In genomic region chr22:49853981-49854791, GRCh38 we compare ENCODE assay signal across 8 cellular contexts. TPM values are rescaled to one million over a fixed set of nuclear protein-coding genes. Genes with fewer than 3 reads are reported as not detected.
DNase-seq lines count a peak whose midpoint lies in the region; ATAC-seq lines count a peak whose summit lies in the region.

No MANE protein-coding gene starts in this region.

- H3K36me3 Mint-ChIP-seq in IgD-negative memory B cell, result peaks cover 1% of the 10 kb centered on the region
- peaks cover 21% of the 10 kb centered on the region for H3K36me3 Mint-ChIP-seq in activated T-cell treated with anti-CD3 and anti-CD28 coated beads, Interleukin-2, amount 50 U/mL, for 24 hours (ENCODE audit: low read depth)

- peak; percentile 11 for ATAC-seq in GM21526 (IDR thresholded peaks at IDR 0.05; ENCODE audit: low FRiP score, unreplicated experiment)

- peak overlapping the region; percentile 59 for H4K91ac ChIP-seq in trophoblast cell (ENCODE audit: low read depth, low read length)

- peak overlapping the region; percentile 71 for H3K4ac ChIP-seq in trophoblast cell (ENCODE audit: low read depth, low read length)

- DNase-seq in NCI-H2107 treated with DMSO at 0.1 percent for 48 hours (lab: John Stamatoyannopoulos, UW; ENCODE audit: unreplicated experiment), result peak; percentile 3
- no peak for DNase-seq in NCI-H2107 (lab: John Stamatoyannopoulos, UW)
- DNase-seq in activated T-cell treated with anti-CD3 and anti-CD28 coated beads, Interleukin-2, amount 50 U/mL, for 24 hours, result peak; percentile 55
- DNase-seq in germinal center (ENCODE audit: low spot score), result peak; percentile 35
- peak; percentile 27 to 62 for DNase-seq in trophoblast cell
- DNase-seq in DMS114 treated with DMSO at 0.1 percent for 48 hours (lab: John Stamatoyannopoulos, UW; ENCODE audit: unreplicated experiment), result no peak

- peak overlapping the region; percentile 14 for H3K18ac ChIP-seq in trophoblast cell (ENCODE audit: low read length)

- H3K27me3 Mint-ChIP-seq in IgD-negative memory B cell, result peaks cover 14% of the 10 kb centered on the region
- peaks cover 14% of the 10 kb centered on the region for H3K27me3 Mint-ChIP-seq in activated T-cell treated with anti-CD3 and anti-CD28 coated beads, Interleukin-2, amount 50 U/mL, for 24 hours

- peaks cover 10% of the 10 kb centered on the region for H3K79me1 ChIP-seq in trophoblast cell (ENCODE audit: low read length)

- H3K4me3 Mint-ChIP-seq in IgD-negative memory B cell, result peak overlapping the region; percentile 88 to 97 (median 95)
- peak overlapping the region; percentile 90 for H3K4me3 Mint-ChIP-seq in activated T-cell treated with anti-CD3 and anti-CD28 coated beads, Interleukin-2, amount 50 U/mL, for 24 hours

- H3K36me3 ChIP-seq in trophoblast cell (ENCODE audit: control insufficient read depth in 1 of 2, insufficient read depth in 2 of 2, low read length in 2 of 2), result peaks cover 7 to 15% of the 10 kb centered on the region in 2 experiments

- H3K4me3 ChIP-seq in trophoblast cell (ENCODE audit: low read depth, low read length), result peak overlapping the region; percentile 81

- H3K9ac ChIP-seq in trophoblast cell (ENCODE audit: low read length), result peak overlapping the region; percentile 77

- H2BK120ac ChIP-seq in trophoblast cell (ENCODE audit: insufficient read depth, low read length, poor library complexity), result peak overlapping the region; percentile 18

- H3K79me2 ChIP-seq in trophoblast cell (ENCODE audit: control insufficient read depth, insufficient read depth, low read length, poor library complexity), result peaks cover 26% of the 10 kb centered on the region

- peaks cover 8% of the 10 kb centered on the region for H3K9me3 ChIP-seq in trophoblast cell (ENCODE audit: insufficient read depth, low read depth, low read length)

- peak overlapping the region; percentile 34 for H2BK5ac ChIP-seq in trophoblast cell (ENCODE audit: low read depth, low read length, poor library complexity)

- peak overlapping the region; percentile 11 for H4K8ac ChIP-seq in trophoblast cell (ENCODE audit: low read depth, low read length)

- no CpG with 5 or more reads among the region's 99 CpGs for WGBS in trophoblast cell (ENCODE audit: extremely low coverage, insufficient coverage, insufficient read length)

- peaks cover 23 to 32% (median 24%) of the 10 kb centered on the region in 3 donors for H3K4me1 Mint-ChIP-seq in IgD-negative memory B cell
- H3K4me1 Mint-ChIP-seq in activated T-cell treated with anti-CD3 and anti-CD28 coated beads, Interleukin-2, amount 50 U/mL, for 24 hours (ENCODE audit: low read depth), result peaks cover 51% of the 10 kb centered on the region

- H3K9me3 Mint-ChIP-seq in IgD-negative memory B cell, result peaks cover 0 to 1% (median 0%) of the 10 kb centered on the region in 3 donors
- no peaks in the 10 kb centered on the region for H3K9me3 Mint-ChIP-seq in activated T-cell treated with anti-CD3 and anti-CD28 coated beads, Interleukin-2, amount 50 U/mL, for 24 hours

- H3K27ac ChIP-seq in trophoblast cell (ENCODE audit: low read depth, low read length), result no peak overlapping the region

- no peak overlapping the region for H3K23ac ChIP-seq in trophoblast cell (ENCODE audit: low read length)

- peak overlapping the region; percentile 57 for H2AK5ac ChIP-seq in trophoblast cell (ENCODE audit: low read length)

- peak overlapping the region; percentile 51 for H3K14ac ChIP-seq in trophoblast cell (ENCODE audit: low read length)

- peak overlapping the region; percentile 95 for H3K4me2 ChIP-seq in trophoblast cell (ENCODE audit: low read length)

- H3K27me3 ChIP-seq in trophoblast cell (ENCODE audit: insufficient read depth, low read length), result peaks cover 24% of the 10 kb centered on the region

- H4K12ac ChIP-seq in trophoblast cell (ENCODE audit: low read depth, low read length), result no peak overlapping the region

- H2AFZ ChIP-seq in trophoblast cell (ENCODE audit: insufficient read depth, low read length, poor library complexity), result no peak overlapping the region

- H2BK12ac ChIP-seq in trophoblast cell (ENCODE audit: low read length), result no peak overlapping the region

- peaks cover 4 to 12% of the 10 kb centered on the region in 2 experiments for H3K4me1 ChIP-seq in trophoblast cell (ENCODE audit: control insufficient read depth in 1 of 2, insufficient read depth in 2 of 2, low read length in 2 of 2)

- peak overlapping the region; percentile 28 to 92 (median 89) for H3K27ac Mint-ChIP-seq in IgD-negative memory B cell
- H3K27ac Mint-ChIP-seq in activated T-cell treated with anti-CD3 and anti-CD28 coated beads, Interleukin-2, amount 50 U/mL, for 24 hours, result peak overlapping the region; percentile 92

RNA-seq across cellular contexts. Expression of gene ZBED4, which starts 0.5 kb away (rescaled TPM):
- polyA plus RNA-seq in IgD-negative memory B cell, result 5.0 TPM
- 16.0 and 16.8 TPM in 2 replicates for polyA plus RNA-seq in trophoblast cell (2013)

RNA-seq across cellular contexts. Expression of gene BRD1, which starts 26.5 kb away (rescaled TPM):
- 3.1 TPM for polyA plus RNA-seq in IgD-negative memory B cell
- 18.7 and 19.7 TPM in 2 replicates for polyA plus RNA-seq in trophoblast cell (2013)

Comparison
In these comparisons a context has a peak if more than half of its experiments do, and no peak if none do; other contexts are left out.
1. DNase-seq: peak in NCI-H2107 treated with DMSO at 0.1 percent for 48 hours (single experiment), activated T-cell treated with anti-CD3 and anti-CD28 coated beads, Interleukin-2, amount 50 U/mL, for 24 hours (single experiment), germinal center (single experiment) and trophoblast cell (2 of 2); none in NCI-H2107 (single experiment) and DMS114 treated with DMSO at 0.1 percent for 48 hours (single experiment).